In the genomic region with DNA sequence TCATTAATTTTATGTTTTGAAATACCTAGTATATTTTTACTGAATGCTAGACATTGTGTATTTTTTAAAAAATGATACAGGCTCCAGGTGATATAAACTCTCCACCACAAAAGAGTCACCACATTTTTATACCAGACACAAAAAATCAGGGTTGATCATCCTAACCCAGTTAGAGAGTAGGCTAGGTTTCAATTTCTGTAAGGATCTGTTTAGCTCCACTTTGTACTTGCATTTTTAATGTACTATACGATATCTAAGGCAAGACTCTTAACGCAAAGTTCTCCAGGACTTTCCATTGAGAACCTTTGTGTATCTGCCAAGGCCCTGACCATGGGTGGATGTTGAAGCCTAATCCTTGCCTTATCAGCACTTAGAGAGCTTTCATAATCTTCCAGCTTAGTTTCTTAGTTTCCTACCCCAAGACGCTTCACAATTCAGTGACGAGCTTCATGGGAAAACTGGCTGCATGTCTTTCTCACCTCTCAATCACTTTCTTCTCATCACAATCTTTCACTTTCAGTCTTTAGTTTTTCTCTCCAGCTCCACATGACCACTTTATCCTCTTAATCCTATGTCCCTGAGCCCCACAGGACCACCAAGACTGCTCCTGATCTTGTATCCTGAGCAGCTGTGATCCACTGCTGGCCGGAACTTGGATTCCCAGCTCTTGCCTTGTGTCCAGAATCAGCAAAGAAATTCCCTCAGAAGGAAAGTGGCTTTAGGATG, we compare ENCODE assay signal across 22 cellular contexts.
DNase-seq lines count a peak whose midpoint lies in the region; ATAC-seq, FAIRE-seq and TF ChIP-seq lines count a peak whose summit lies in the region.
"Had no signal": no experiment of that assay in that cellular context is flagged by ENCODE, and none has a peak within 500 bp of the region (broad histone marks: within the 10 kb centered on the region; RNA-seq: fewer than 3 reads in every experiment).

No MANE protein-coding gene starts in this region.

- no peak for ATAC-seq in HepG2
- no peak for ATAC-seq in right lobe of liver
- no peak for ATAC-seq in central memory CD8-positive, alpha-beta T cell (replicated peaks; ENCODE audit: extremely low read depth, poor library complexity, severe bottlenecking)
- ATAC-seq in stimulated activated naive CD8-positive, alpha-beta T cell treated with anti-CD3 and anti-CD28 coated beads, Interleukin-15, amount 100 ng/mL, for 72 hours: peak; percentile 48

- no peaks in the 10 kb centered on the region for H3K9me3 ChIP-seq in HepG2 (ENCODE audit: low read length)
- no peaks in the 10 kb centered on the region for H3K9me3 ChIP-seq in right lobe of liver
- H3K9me3 ChIP-seq: adrenal gland, breast epithelium, neutrophil, SK-N-SH had no signal

- TF ChIP-seq CTCF in HepG2 (CRISPR knock-in tag; IDR thresholded peaks at IDR 0.05) (no peak), right lobe of liver (IDR thresholded peaks at IDR 0.05) (no peak)

- no peak for DNase-seq in HepG2 (ENCODE audit: low spot score)
- no peak for DNase-seq in right lobe of liver
- no peak for DNase-seq in central memory CD8-positive, alpha-beta T cell (ENCODE audit: low spot score in 2 of 2)
- DNase-seq in stimulated activated naive CD8-positive, alpha-beta T cell treated with anti-CD3 and anti-CD28 coated beads, Interleukin-15, amount 100 ng/mL, for 72 hours: no peak
- DNase-seq in DMS53 (lab: John Stamatoyannopoulos, UW): no peak
- no peak for DNase-seq in NCI-H2081 (lab: John Stamatoyannopoulos, UW)
- DNase-seq: activated B cell treated with CpG ODN at 0.5 μM for 24 hours; activated CD8-positive, alpha-beta memory T cell treated with anti-CD3 and anti-CD28 coated beads, Interleukin-2, amount 50 U/mL, for 48 hours; adrenal gland; head of caudate nucleus; midbrain; NCI-H1417; NCI-H2107; SK-N-SH; stimulated activated CD4-positive, alpha-beta T cell treated with anti-CD3 and anti-CD28 coated beads, Interleukin-4, amount 100 ng/mL, for 24 hours; T-helper 9 cell had no signal

- peaks cover 11% of the 10 kb centered on the region for H3K9me3 Mint-ChIP-seq in T-helper 1 cell treated with Interleukin-12 subunit alpha and Interleukin-12 subunit beta and Interleukin-4 antibody, amounts not matched to agents 30 μg/mL and 1 μg/mL, for 36 hours
- no peaks in the 10 kb centered on the region for H3K9me3 Mint-ChIP-seq in central memory CD8-positive, alpha-beta T cell
- peaks cover 7 to 25% of the 10 kb centered on the region in 2 donors for H3K9me3 Mint-ChIP-seq in stimulated activated naive CD8-positive, alpha-beta T cell treated with anti-CD3 and anti-CD28 coated beads, Interleukin-15, amount 100 ng/mL, for 72 hours
- H3K9me3 Mint-ChIP-seq: activated B cell treated with CpG ODN at 0.5 μM for 24 hours; dendritic cell treated with granulocyte-macrophage colony-stimulating factor and Interleukin-4, amounts not matched to agents 40 ng/mL and 50 ng/mL, for 4 days; type B pancreatic cell had no signal

- H3K27me3 ChIP-seq in HepG2 (ENCODE audit: control insufficient read depth in 1 of 2, insufficient read depth in 2 of 2, low read length in 2 of 2) (peaks cover 0 to 9% of the 10 kb centered on the region in 2 experiments; a peak in 1 of 5 replicates), right lobe of liver (no peaks in the 10 kb centered on the region)
- H3K27me3 ChIP-seq: adrenal gland, breast epithelium, neutrophil had no signal

- peaks cover 3% of the 10 kb centered on the region for H3K36me3 Mint-ChIP-seq in T-helper 1 cell treated with Interleukin-12 subunit alpha and Interleukin-12 subunit beta and Interleukin-4 antibody, amounts not matched to agents 30 μg/mL and 1 μg/mL, for 36 hours (ENCODE audit: low read depth)
- no peaks in the 10 kb centered on the region for H3K36me3 Mint-ChIP-seq in central memory CD8-positive, alpha-beta T cell (ENCODE audit: insufficient read depth)
- H3K36me3 Mint-ChIP-seq: type B pancreatic cell had no signal

- H3K79me2 ChIP-seq in HepG2 (ENCODE audit: insufficient read depth, low read length): no peaks in the 10 kb centered on the region

- H3K4me2 ChIP-seq in HepG2 (ENCODE audit: low read depth, low read length): no peak overlapping the region
- H3K4me2 ChIP-seq: SK-N-SH had no signal

- H3K27ac ChIP-seq in HepG2 (ENCODE audit: extremely low read length, insufficient read depth, low read length) (no peak overlapping the region), right lobe of liver (no peak overlapping the region)
- H3K27ac ChIP-seq: adrenal gland, breast epithelium, neutrophil, skin epidermis had no signal

- intact Hi-C loops in HepG2 (cut with micrococcal nuclease; ENCODE audit: unreplicated experiment) (no loop called here), right lobe of liver (cut with DNase I) (no loop called here)

- POLR2A ChIA-PET in HepG2 (lab: Yijun Ruan, JAX): no interaction called here

- H2AFZ ChIP-seq in HepG2 (ENCODE audit: low read length): no peak overlapping the region

- H4K20me1 ChIP-seq in HepG2 (ENCODE audit: insufficient read depth, low read length): no peaks in the 10 kb centered on the region

- no TSS peak for BruUV-seq in HepG2 (replicated peaks; lab: Mats Ljungman, UMichigan)

- peak overlapping the region; percentile 18 for H3K4me3 Mint-ChIP-seq in T-helper 1 cell treated with Interleukin-12 subunit alpha and Interleukin-12 subunit beta and Interleukin-4 antibody, amounts not matched to agents 30 μg/mL and 1 μg/mL, for 36 hours
- peak overlapping the region; percentile 34 for H3K4me3 Mint-ChIP-seq in central memory CD8-positive, alpha-beta T cell
- peak overlapping the region; percentile 60 to 78 for H3K4me3 Mint-ChIP-seq in stimulated activated naive CD8-positive, alpha-beta T cell treated with anti-CD3 and anti-CD28 coated beads, Interleukin-15, amount 100 ng/mL, for 72 hours
- H3K4me3 Mint-ChIP-seq: activated B cell treated with CpG ODN at 0.5 μM for 24 hours; dendritic cell treated with granulocyte-macrophage colony-stimulating factor and Interleukin-4, amounts not matched to agents 40 ng/mL and 50 ng/mL, for 4 days; type B pancreatic cell had no signal

- H3K4me1 Mint-ChIP-seq in T-helper 1 cell treated with Interleukin-12 subunit alpha and Interleukin-12 subunit beta and Interleukin-4 antibody, amounts not matched to agents 30 μg/mL and 1 μg/mL, for 36 hours (ENCODE audit: low read depth): peaks cover 19% of the 10 kb centered on the region
- H3K4me1 Mint-ChIP-seq in central memory CD8-positive, alpha-beta T cell: peaks cover 11% of the 10 kb centered on the region
- H3K4me1 Mint-ChIP-seq in stimulated activated naive CD8-positive, alpha-beta T cell treated with anti-CD3 and anti-CD28 coated beads, Interleukin-15, amount 100 ng/mL, for 72 hours: peaks cover 29% of the 10 kb centered on the region
- H3K4me1 Mint-ChIP-seq: activated B cell treated with CpG ODN at 0.5 μM for 24 hours had no signal

- CTCF ChIA-PET in HepG2 (lab: Yijun Ruan, JAX; ENCODE audit: low intra/inter-chr PET ratio, low total read pairs): no interaction called here

- WGBS in HepG2 (ENCODE audit: low lambda C conversion rate): 28% methylated on average over 5 of the region's 5 CpGs
- 62% methylated on average over 4 of the region's 5 CpGs for WGBS in right lobe of liver (ENCODE audit: insufficient coverage, low coverage, low lambda C conversion rate, missing lambda C conversion rate)

- peak overlapping the region; percentile 11 for H3K27ac Mint-ChIP-seq in T-helper 1 cell treated with Interleukin-12 subunit alpha and Interleukin-12 subunit beta and Interleukin-4 antibody, amounts not matched to agents 30 μg/mL and 1 μg/mL, for 36 hours
- H3K27ac Mint-ChIP-seq in central memory CD8-positive, alpha-beta T cell (ENCODE audit: low read depth): peak overlapping the region; percentile 58
- H3K27ac Mint-ChIP-seq in stimulated activated naive CD8-positive, alpha-beta T cell treated with anti-CD3 and anti-CD28 coated beads, Interleukin-15, amount 100 ng/mL, for 72 hours: peak overlapping the region; percentile 89 to 94
- H3K27ac Mint-ChIP-seq: activated B cell treated with CpG ODN at 0.5 μM for 24 hours; dendritic cell treated with granulocyte-macrophage colony-stimulating factor and Interleukin-4, amounts not matched to agents 40 ng/mL and 50 ng/mL, for 4 days; type B pancreatic cell had no signal

- H3K36me3 ChIP-seq in HepG2 (replicated peaks in 1 of 2; ENCODE audit: control insufficient read depth in 1 of 2, insufficient read depth in 2 of 2, low read length in 2 of 2) (no peaks in the 10 kb centered on the region), right lobe of liver (no peaks in the 10 kb centered on the region)
- H3K36me3 ChIP-seq: adrenal gland, breast epithelium, neutrophil had no signal

- TF ChIP-seq EP300 in HepG2 (IDR thresholded peaks at IDR 0.05; ENCODE audit: low read depth in 2 of 2, low read length in 2 of 2): no peak
- TF ChIP-seq EP300 in HepG2 (CRISPR knock-in tag; IDR thresholded peaks at IDR 0.05; ENCODE audit: borderline replicate concordance): no peak

- H3K4me1 ChIP-seq in HepG2 (ENCODE audit: insufficient read depth, low read length) (no peaks in the 10 kb centered on the region), right lobe of liver (no peaks in the 10 kb centered on the region)
- H3K4me1 ChIP-seq: adrenal gland, breast epithelium had no signal

- no peak for FAIRE-seq in HepG2 (lab: Jason Lieb, UNC)

- H3K9ac ChIP-seq in HepG2 (ENCODE audit: insufficient read depth, low read depth, low read length): no peak overlapping the region
- H3K9ac ChIP-seq: SK-N-SH had no signal

- TF ChIP-seq POLR2A in HepG2 (IDR thresholded peaks at IDR 0.05; ENCODE audit: insufficient read depth in 1 of 2, low read depth in 2 of 2, low read length in 2 of 2) (no peak), right lobe of liver (IDR thresholded peaks at IDR 0.05) (no peak)

- no peaks in the 10 kb centered on the region for H3K27me3 Mint-ChIP-seq in T-helper 1 cell treated with Interleukin-12 subunit alpha and Interleukin-12 subunit beta and Interleukin-4 antibody, amounts not matched to agents 30 μg/mL and 1 μg/mL, for 36 hours (ENCODE audit: low read depth)
- no peaks in the 10 kb centered on the region for H3K27me3 Mint-ChIP-seq in central memory CD8-positive, alpha-beta T cell
- no peaks in the 10 kb centered on the region for H3K27me3 Mint-ChIP-seq in stimulated activated naive CD8-positive, alpha-beta T cell treated with anti-CD3 and anti-CD28 coated beads, Interleukin-15, amount 100 ng/mL, for 72 hours
- H3K27me3 Mint-ChIP-seq: type B pancreatic cell had no signal

- in situ Hi-C loops in HepG2 (cut with HindIII; ENCODE audit: extremely low pct_ligation_motif_present, low pct_unique_long_range_greater_than_20kb): no loop called here

- H3K4me3 ChIP-seq in HepG2 (replicated peaks in 1 of 3; ENCODE audit: insufficient read depth in 1 of 3, low read depth in 2 of 3, low read length in 3 of 3): no peak overlapping the region
- no peak overlapping the region for H3K4me3 ChIP-seq in right lobe of liver
- H3K4me3 ChIP-seq: adrenal gland, breast epithelium, skin epidermis had no signal

- TF ChIP-seq RAD21 in HepG2 (CRISPR knock-in tag; IDR thresholded peaks at IDR 0.05): no peak

TF ChIP-seq in HepG2, 621 proteins besides CTCF, POLR2A, EP300 and RAD21:
- TF ChIP-seq ZNF138 (CRISPR knock-in tag; IDR thresholded peaks at IDR 0.05; ENCODE audit: low read depth): no peak
- no peak for TF ChIP-seq ZNF7 (CRISPR knock-in tag; IDR thresholded peaks at IDR 0.05)
- no peak for TF ChIP-seq ZNF557 (CRISPR knock-in tag; IDR thresholded peaks at IDR 0.05)
- peak; percentile 38; the same call in 1 of the 2 replicates for TF ChIP-seq ZBTB42 (CRISPR knock-in tag; IDR thresholded peaks at IDR 0.05)
- TF ChIP-seq ZNF572 (CRISPR knock-in tag; IDR thresholded peaks at IDR 0.05): no peak
TF ChIP-seq in HepG2: peak in this region for 1.

Comparison
In these comparisons a context has a peak if more than half of its experiments do, and no peak if none do; other contexts are left out.
1. H3K27ac Mint-ChIP-seq: peak in every context shown above with its lines; median percentile 92 in stimulated activated naive CD8-positive, alpha-beta T cell treated with anti-CD3 and anti-CD28 coated beads, Interleukin-15, amount 100 ng/mL, for 72 hours; 58 in central memory CD8-positive, alpha-beta T cell; 11 in T-helper 1 cell treated with Interleukin-12 subunit alpha and Interleukin-12 subunit beta and Interleukin-4 antibody, amounts not matched to agents 30 μg/mL and 1 μg/mL, for 36 hours.
2. H3K4me3 Mint-ChIP-seq: peak in every context shown above with its lines; median percentile 69 in stimulated activated naive CD8-positive, alpha-beta T cell treated with anti-CD3 and anti-CD28 coated beads, Interleukin-15, amount 100 ng/mL, for 72 hours; 34 in central memory CD8-positive, alpha-beta T cell; 18 in T-helper 1 cell treated with Interleukin-12 subunit alpha and Interleukin-12 subunit beta and Interleukin-4 antibody, amounts not matched to agents 30 μg/mL and 1 μg/mL, for 36 hours.